18 cellular contexts compared by ENCODE assay signal in genomic region chr12:26699237-26699636, GRCh38.
DNase-seq lines count a peak whose midpoint lies in the region; ATAC-seq, FAIRE-seq and TF ChIP-seq lines count a peak whose summit lies in the region.
"Had no signal": no experiment of that assay in that cellular context is flagged by ENCODE, and none has a peak within 500 bp of the region (broad histone marks: within the 10 kb centered on the region; RNA-seq: fewer than 3 reads in every experiment).

No MANE protein-coding gene starts in this region.

- H2AFZ ChIP-seq in GM23338: no peak overlapping the region
- H2AFZ ChIP-seq in PC-3 (ENCODE audit: low read length): no peak overlapping the region
- no peak overlapping the region for H2AFZ ChIP-seq in OCI-LY7 (ENCODE audit: low read length)

- H3K36me3 ChIP-seq in GM23338 (ENCODE audit: insufficient read depth) (peaks cover 16% of the 10 kb centered on the region; the same call in 1 of the 2 replicates), PC-3 (ENCODE audit: low read depth, low read length) (no peaks in the 10 kb centered on the region), bronchial epithelial cell (ENCODE audit: control insufficient read depth, insufficient read depth, low read length) (no peaks in the 10 kb centered on the region), lower lobe of right lung (peaks cover 21% of the 10 kb centered on the region), OCI-LY7 (ENCODE audit: insufficient read depth, low read length) (peaks cover 6% of the 10 kb centered on the region; the same call in 1 of the 2 replicates)
- H3K36me3 ChIP-seq: BE2C had no signal

- no peak overlapping the region for H3K4me2 ChIP-seq in GM23338
- H3K4me2 ChIP-seq in PC-3 (ENCODE audit: low read length): peak overlapping the region; percentile 8; the same call in 1 of the 2 replicates
- H3K4me2 ChIP-seq in OCI-LY7 (ENCODE audit: low read length): no peak overlapping the region

- H3K9me3 ChIP-seq in PC-3 (ENCODE audit: low read length) (no peaks in the 10 kb centered on the region), lower lobe of right lung (no peaks in the 10 kb centered on the region), OCI-LY7 (ENCODE audit: low read length) (no peaks in the 10 kb centered on the region)
- H3K9me3 ChIP-seq: BE2C had no signal

- H3K27me3 ChIP-seq in GM23338 (ENCODE audit: insufficient read depth) (no peaks in the 10 kb centered on the region), PC-3 (ENCODE audit: low read length) (no peaks in the 10 kb centered on the region), bronchial epithelial cell (ENCODE audit: control insufficient read depth, insufficient read depth, low read length) (no peaks in the 10 kb centered on the region), lower lobe of right lung (ENCODE audit: low read depth) (no peaks in the 10 kb centered on the region)
- H3K27me3 ChIP-seq: BE2C had no signal

- H3K9me2 ChIP-seq in GM23338 (ENCODE audit: insufficient read depth): no peaks in the 10 kb centered on the region
- no peaks in the 10 kb centered on the region for H3K9me2 ChIP-seq in PC-3 (replicated peaks; ENCODE audit: low read length)
- H3K9me2 ChIP-seq in OCI-LY7 (ENCODE audit: insufficient read depth, low read length): no peaks in the 10 kb centered on the region

- H3K27ac ChIP-seq in GM23338 (ENCODE audit: low read depth) (no peak overlapping the region), PC-3 (ENCODE audit: low read length) (no peak overlapping the region), lower lobe of right lung (no peak overlapping the region), OCI-LY7 (ENCODE audit: low read depth, low read length, poor library complexity, severe bottlenecking) (no peak overlapping the region)

- ATAC-seq in GM23338: no peak
- ATAC-seq in PC-3: peak; percentile 94
- ATAC-seq in lower lobe of right lung: no peak

- H3K4me3 Mint-ChIP-seq in GM23338: no peak overlapping the region
- H3K4me3 Mint-ChIP-seq: CD4-positive, alpha-beta memory T cell; H9; IgD-negative memory B cell had no signal

- no peaks in the 10 kb centered on the region; the same call in 2 of the 3 replicates for H3K9me3 Mint-ChIP-seq in GM23338
- H3K9me3 Mint-ChIP-seq: CD4-positive, alpha-beta memory T cell; H9 had no signal

- intact Hi-C loops in PC-3 (cut with micrococcal nuclease): loop anchor here (1.0 kb wide), 1 partner anchor 8 kb away; no protein-coding TSS in a partner anchor
- intact Hi-C loops in lower lobe of right lung (cut with DNase I): no loop called here
- intact Hi-C loops in OCI-LY7 (cut with micrococcal nuclease; ENCODE audit: unreplicated experiment): no loop called here

- CTCF ChIA-PET in PC-3 (lab: Charles Lee): no interaction called here
- CTCF ChIA-PET in OCI-LY7 (lab: Charles Lee; ENCODE audit: unreplicated experiment): no interaction called here

- peaks cover 11% of the 10 kb centered on the region for H3K4me1 Mint-ChIP-seq in GM23338
- H3K4me1 Mint-ChIP-seq: CD4-positive, alpha-beta memory T cell had no signal

- peaks cover 46% of the 10 kb centered on the region for H3K36me3 Mint-ChIP-seq in GM23338 (ENCODE audit: low read depth)

- TF ChIP-seq CTCF in GM23338 (conservative IDR thresholded peaks at IDR 0.05; ENCODE audit: low read depth in 2 of 2) (no peak), PC-3 (conservative IDR thresholded peaks at IDR 0.05; ENCODE audit: low read depth, low read length) (no peak), bronchial epithelial cell (IDR thresholded peaks at IDR 0.05; ENCODE audit: insufficient read depth, low read length, severe bottlenecking) (no peak), lower lobe of right lung (IDR thresholded peaks at IDR 0.05) (no peak), OCI-LY7 (conservative IDR thresholded peaks at IDR 0.05; ENCODE audit: low read length) (no peak)

- H4K20me1 ChIP-seq in GM23338 (replicated peaks; ENCODE audit: insufficient read depth) (no peaks in the 10 kb centered on the region), PC-3 (ENCODE audit: low read length) (no peaks in the 10 kb centered on the region), OCI-LY7 (ENCODE audit: insufficient read depth, low read length) (no peaks in the 10 kb centered on the region)

- H3K79me2 ChIP-seq in GM23338 (replicated peaks; ENCODE audit: insufficient read depth) (no peaks in the 10 kb centered on the region), PC-3 (ENCODE audit: low read length) (no peaks in the 10 kb centered on the region), OCI-LY7 (ENCODE audit: insufficient read depth, low read depth, low read length) (no peaks in the 10 kb centered on the region)

- BruUV-seq in PC-3 (replicated peaks; lab: Mats Ljungman, UMichigan): no TSS peak
- BruUV-seq in OCI-LY7 (replicated peaks; lab: Mats Ljungman, UMichigan): no TSS peak

- POLR2A ChIA-PET in PC-3 (lab: Charles Lee; ENCODE audit: unreplicated experiment) (no interaction called here), OCI-LY7 (lab: Charles Lee) (interaction anchor here (0.5 kb wide), 2 partner anchors 275 to 298 kb away, joined by 3 to 5 read pairs; no protein-coding TSS in a partner anchor)

- H3K4me1 ChIP-seq in GM23338 (ENCODE audit: insufficient read depth) (peaks cover 3% of the 10 kb centered on the region; the same call in 1 of the 2 replicates), PC-3 (ENCODE audit: insufficient read depth, low read length) (peaks cover 18% of the 10 kb centered on the region), lower lobe of right lung (peaks cover 1% of the 10 kb centered on the region), OCI-LY7 (ENCODE audit: insufficient read depth, low read length, poor library complexity, severe bottlenecking) (peaks cover 4% of the 10 kb centered on the region)
- H3K4me1 ChIP-seq: BE2C had no signal

- H3K4me3 ChIP-seq in GM23338 (no peak overlapping the region), PC-3 (ENCODE audit: low read length) (no peak overlapping the region), bronchial epithelial cell (ENCODE audit: low read depth, low read length) (no peak overlapping the region), lower lobe of right lung (no peak overlapping the region), OCI-LY7 (ENCODE audit: low read depth, low read length, poor library complexity, severe bottlenecking) (no peak overlapping the region)

- DNase-seq in GM23338 (ENCODE audit: low spot score) (no peak), PC-3 (peak; percentile 88), bronchial epithelial cell (ENCODE audit: low read depth) (peak; percentile 78), kidney tubule cell (ENCODE audit: low spot score) (peak; percentile 19), lower lobe of right lung (no peak), OCI-LY7 (ENCODE audit: low spot score) (no peak), D341Med (ENCODE audit: low spot score) (no peak)
- DNase-seq in effector CD4-positive, alpha-beta T cell: no peak
- DNase-seq: BE2C; CD4-positive, alpha-beta memory T cell; DND-41; H9; NCI-H1436 treated with DMSO at 0.1 percent for 48 hours; NCI-H2081 treated with DMSO at 0.1 percent for 48 hours; NCI-H2227 treated with DMSO at 0.1 percent for 48 hours; NCI-H524 treated with DMSO at 0.1 percent for 48 hours; Right ventricle myocardium superior had no signal

- no peak for FAIRE-seq in bronchial epithelial cell (lab: Jason Lieb, UNC)

- H3K27ac Mint-ChIP-seq in GM23338: peak overlapping the region; percentile 80; the same call in 1 of the 2 replicates
- H3K27ac Mint-ChIP-seq: IgD-negative memory B cell had no signal

- H3K27me3 Mint-ChIP-seq in GM23338 (ENCODE audit: insufficient read depth, low read depth, poor library complexity): no peaks in the 10 kb centered on the region
- H3K27me3 Mint-ChIP-seq: CD4-positive, alpha-beta memory T cell; IgD-negative memory B cell had no signal

- H3K9ac ChIP-seq in PC-3 (ENCODE audit: low read length): no peak overlapping the region

- H3F3A ChIP-seq in GM23338 (replicated peaks; ENCODE audit: low read depth) (no peaks in the 10 kb centered on the region), PC-3 (ENCODE audit: low read length, unreplicated experiment) (no peaks in the 10 kb centered on the region)

TF ChIP-seq in GM23338, 12 proteins besides CTCF, POLR2A, EP300 and RAD21 (continues in another document):
- TF ChIP-seq JUNB (IDR thresholded peaks at IDR 0.05; ENCODE audit: unreplicated experiment) (no peak), EZH2phosphoT487 (IDR thresholded peaks at IDR 0.05; ENCODE audit: unreplicated experiment) (no peak), ETS1 (IDR thresholded peaks at IDR 0.05) (no peak), ZNF114 (CRISPR knock-in tag; IDR thresholded peaks at IDR 0.05) (no peak), CREB1 (CRISPR knock-in tag; IDR thresholded peaks at IDR 0.05; ENCODE audit: low read depth) (no peak)

Comparison
In these comparisons a context has a peak if more than half of its experiments do, and no peak if none do; other contexts are left out.
1. DNase-seq: peak in PC-3 (single experiment), bronchial epithelial cell (single experiment) and kidney tubule cell (single experiment); none in GM23338 (single experiment), lower lobe of right lung (single experiment), OCI-LY7 (single experiment), D341Med (single experiment) and effector CD4-positive, alpha-beta T cell (single experiment).